Comparison of ENCODE assay signal across 1 cellular context in genomic region chr9:81549500-81550206, GRCh38.
TF ChIP-seq lines count a peak whose summit lies in the region.

No MANE protein-coding gene starts in this region.

TF ChIP-seq in HepG2, 621 proteins besides CTCF, POLR2A, EP300 and RAD21 (continued from another document and continues in another):
- TF ChIP-seq, protein P1, sequence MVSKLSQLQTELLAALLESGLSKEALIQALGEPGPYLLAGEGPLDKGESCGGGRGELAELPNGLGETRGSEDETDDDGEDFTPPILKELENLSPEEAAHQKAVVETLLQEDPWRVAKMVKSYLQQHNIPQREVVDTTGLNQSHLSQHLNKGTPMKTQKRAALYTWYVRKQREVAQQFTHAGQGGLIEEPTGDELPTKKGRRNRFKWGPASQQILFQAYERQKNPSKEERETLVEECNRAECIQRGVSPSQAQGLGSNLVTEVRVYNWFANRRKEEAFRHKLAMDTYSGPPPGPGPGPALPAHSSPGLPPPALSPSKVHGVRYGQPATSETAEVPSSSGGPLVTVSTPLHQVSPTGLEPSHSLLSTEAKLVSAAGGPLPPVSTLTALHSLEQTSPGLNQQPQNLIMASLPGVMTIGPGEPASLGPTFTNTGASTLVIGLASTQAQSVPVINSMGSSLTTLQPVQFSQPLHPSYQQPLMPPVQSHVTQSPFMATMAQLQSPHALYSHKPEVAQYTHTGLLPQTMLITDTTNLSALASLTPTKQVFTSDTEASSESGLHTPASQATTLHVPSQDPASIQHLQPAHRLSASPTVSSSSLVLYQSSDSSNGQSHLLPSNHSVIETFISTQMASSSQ (IDR thresholded peaks at IDR 0.05; ENCODE audit: low read depth), result peak; percentile 42; the same call in 1 of the 2 replicates
- TF ChIP-seq, protein P1 (CRISPR knock-in tag; IDR thresholded peaks at IDR 0.05; ENCODE audit: borderline replicate concordance), result peak; percentile 32; the same call in 1 of the 2 replicates
- peak; percentile 59; the same call in 1 of the 2 replicates for TF ChIP-seq POGZ (CRISPR knock-in tag; IDR thresholded peaks at IDR 0.05)
- TF ChIP-seq, protein P2, sequence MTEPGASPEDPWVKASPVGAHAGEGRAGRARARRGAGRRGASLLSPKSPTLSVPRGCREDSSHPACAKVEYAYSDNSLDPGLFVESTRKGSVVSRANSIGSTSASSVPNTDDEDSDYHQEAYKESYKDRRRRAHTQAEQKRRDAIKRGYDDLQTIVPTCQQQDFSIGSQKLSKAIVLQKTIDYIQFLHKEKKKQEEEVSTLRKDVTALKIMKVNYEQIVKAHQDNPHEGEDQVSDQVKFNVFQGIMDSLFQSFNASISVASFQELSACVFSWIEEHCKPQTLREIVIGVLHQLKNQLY (CRISPR knock-in tag; IDR thresholded peaks at IDR 0.05), result peak; percentile 56; the same call in 1 of the 2 replicates
- TF ChIP-seq, protein P3, sequence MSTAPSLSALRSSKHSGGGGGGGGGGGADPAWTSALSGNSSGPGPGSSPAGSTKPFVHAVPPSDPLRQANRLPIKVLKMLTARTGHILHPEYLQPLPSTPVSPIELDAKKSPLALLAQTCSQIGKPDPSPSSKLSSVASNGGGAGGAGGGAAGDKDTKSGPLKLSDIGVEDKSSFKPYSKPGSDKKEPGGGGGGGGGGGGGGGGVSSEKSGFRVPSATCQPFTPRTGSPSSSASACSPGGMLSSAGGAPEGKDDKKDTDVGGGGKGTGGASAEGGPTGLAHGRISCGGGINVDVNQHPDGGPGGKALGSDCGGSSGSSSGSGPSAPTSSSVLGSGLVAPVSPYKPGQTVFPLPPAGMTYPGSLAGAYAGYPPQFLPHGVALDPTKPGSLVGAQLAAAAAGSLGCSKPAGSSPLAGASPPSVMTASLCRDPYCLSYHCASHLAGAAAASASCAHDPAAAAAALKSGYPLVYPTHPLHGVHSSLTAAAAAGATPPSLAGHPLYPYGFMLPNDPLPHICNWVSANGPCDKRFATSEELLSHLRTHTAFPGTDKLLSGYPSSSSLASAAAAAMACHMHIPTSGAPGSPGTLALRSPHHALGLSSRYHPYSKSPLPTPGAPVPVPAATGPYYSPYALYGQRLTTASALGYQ (CRISPR knock-in tag; IDR thresholded peaks at IDR 0.05), result peak; percentile 81; the same call in 1 of the 2 replicates
- TF ChIP-seq ZMYM3 (CRISPR knock-in tag; IDR thresholded peaks at IDR 0.05), result peak; percentile 22; the same call in 1 of the 2 replicates
- TF ChIP-seq, protein P4, sequence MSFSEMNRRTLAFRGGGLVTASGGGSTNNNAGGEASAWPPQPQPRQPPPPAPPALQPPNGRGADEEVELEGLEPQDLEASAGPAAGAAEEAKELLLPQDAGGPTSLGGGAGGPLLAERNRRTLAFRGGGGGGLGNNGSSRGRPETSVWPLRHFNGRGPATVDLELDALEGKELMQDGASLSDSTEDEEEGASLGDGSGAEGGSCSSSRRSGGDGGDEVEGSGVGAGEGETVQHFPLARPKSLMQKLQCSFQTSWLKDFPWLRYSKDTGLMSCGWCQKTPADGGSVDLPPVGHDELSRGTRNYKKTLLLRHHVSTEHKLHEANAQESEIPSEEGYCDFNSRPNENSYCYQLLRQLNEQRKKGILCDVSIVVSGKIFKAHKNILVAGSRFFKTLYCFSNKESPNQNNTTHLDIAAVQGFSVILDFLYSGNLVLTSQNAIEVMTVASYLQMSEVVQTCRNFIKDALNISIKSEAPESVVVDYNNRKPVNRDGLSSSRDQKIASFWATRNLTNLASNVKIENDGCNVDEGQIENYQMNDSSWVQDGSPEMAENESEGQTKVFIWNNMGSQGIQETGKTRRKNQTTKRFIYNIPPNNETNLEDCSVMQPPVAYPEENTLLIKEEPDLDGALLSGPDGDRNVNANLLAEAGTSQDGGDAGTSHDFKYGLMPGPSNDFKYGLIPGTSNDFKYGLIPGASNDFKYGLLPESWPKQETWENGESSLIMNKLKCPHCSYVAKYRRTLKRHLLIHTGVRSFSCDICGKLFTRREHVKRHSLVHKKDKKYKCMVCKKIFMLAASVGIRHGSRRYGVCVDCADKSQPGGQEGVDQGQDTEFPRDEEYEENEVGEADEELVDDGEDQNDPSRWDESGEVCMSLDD (CRISPR knock-in tag; IDR thresholded peaks at IDR 0.05; ENCODE audit: borderline replicate concordance), result no peak
- no peak for TF ChIP-seq FOXM1 (CRISPR knock-in tag; IDR thresholded peaks at IDR 0.05)
- TF ChIP-seq ETV5 (CRISPR knock-in tag; IDR thresholded peaks at IDR 0.05; ENCODE audit: borderline replicate concordance), result peak; percentile 81; the same call in 1 of the 2 replicates
- TF ChIP-seq CREB1 (IDR thresholded peaks at IDR 0.05), result no peak
- TF ChIP-seq CREB1 (CRISPR knock-in tag; IDR thresholded peaks at IDR 0.05), result peak; percentile 37; the same call in 1 of the 2 replicates
- TF ChIP-seq, protein P5, sequence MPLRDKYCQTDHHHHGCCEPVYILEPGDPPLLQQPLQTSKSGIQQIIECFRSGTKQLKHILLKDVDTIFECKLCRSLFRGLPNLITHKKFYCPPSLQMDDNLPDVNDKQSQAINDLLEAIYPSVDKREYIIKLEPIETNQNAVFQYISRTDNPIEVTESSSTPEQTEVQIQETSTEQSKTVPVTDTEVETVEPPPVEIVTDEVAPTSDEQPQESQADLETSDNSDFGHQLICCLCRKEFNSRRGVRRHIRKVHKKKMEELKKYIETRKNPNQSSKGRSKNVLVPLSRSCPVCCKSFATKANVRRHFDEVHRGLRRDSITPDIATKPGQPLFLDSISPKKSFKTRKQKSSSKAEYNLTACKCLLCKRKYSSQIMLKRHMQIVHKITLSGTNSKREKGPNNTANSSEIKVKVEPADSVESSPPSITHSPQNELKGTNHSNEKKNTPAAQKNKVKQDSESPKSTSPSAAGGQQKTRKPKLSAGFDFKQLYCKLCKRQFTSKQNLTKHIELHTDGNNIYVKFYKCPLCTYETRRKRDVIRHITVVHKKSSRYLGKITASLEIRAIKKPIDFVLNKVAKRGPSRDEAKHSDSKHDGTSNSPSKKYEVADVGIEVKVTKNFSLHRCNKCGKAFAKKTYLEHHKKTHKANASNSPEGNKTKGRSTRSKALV (CRISPR knock-in tag; IDR thresholded peaks at IDR 0.05), result 0 out of 2 replicates have a peak, but pooled peaks have one; percentile 45
- peak; percentile 52; the same call in 1 of the 2 replicates for TF ChIP-seq ZNF710 (CRISPR knock-in tag; IDR thresholded peaks at IDR 0.05; ENCODE audit: borderline replicate concordance)
- 0 out of 2 replicates have a peak, but pooled peaks have one; percentile 41 for TF ChIP-seq ZNF709 (CRISPR knock-in tag; IDR thresholded peaks at IDR 0.05)
- TF ChIP-seq PITX1 (CRISPR knock-in tag; IDR thresholded peaks at IDR 0.05), result peak; percentile 97
- TF ChIP-seq ZNF180 (CRISPR knock-in tag; IDR thresholded peaks at IDR 0.05; ENCODE audit: borderline replicate concordance, low read depth), result no peak
- no peak for TF ChIP-seq ZNF782 (CRISPR knock-in tag; IDR thresholded peaks at IDR 0.05; ENCODE audit: borderline replicate concordance)
- TF ChIP-seq ZNF614 (CRISPR knock-in tag; IDR thresholded peaks at IDR 0.05; ENCODE audit: borderline replicate concordance), result peak; percentile 35; the same call in 1 of the 2 replicates
- 0 out of 2 replicates have a peak, but pooled peaks have one; percentile 13 for TF ChIP-seq ERF (CRISPR knock-in tag; IDR thresholded peaks at IDR 0.05)
- no peak for TF ChIP-seq E2F2 (CRISPR knock-in tag; IDR thresholded peaks at IDR 0.05; ENCODE audit: borderline replicate concordance)
- TF ChIP-seq, protein P6, sequence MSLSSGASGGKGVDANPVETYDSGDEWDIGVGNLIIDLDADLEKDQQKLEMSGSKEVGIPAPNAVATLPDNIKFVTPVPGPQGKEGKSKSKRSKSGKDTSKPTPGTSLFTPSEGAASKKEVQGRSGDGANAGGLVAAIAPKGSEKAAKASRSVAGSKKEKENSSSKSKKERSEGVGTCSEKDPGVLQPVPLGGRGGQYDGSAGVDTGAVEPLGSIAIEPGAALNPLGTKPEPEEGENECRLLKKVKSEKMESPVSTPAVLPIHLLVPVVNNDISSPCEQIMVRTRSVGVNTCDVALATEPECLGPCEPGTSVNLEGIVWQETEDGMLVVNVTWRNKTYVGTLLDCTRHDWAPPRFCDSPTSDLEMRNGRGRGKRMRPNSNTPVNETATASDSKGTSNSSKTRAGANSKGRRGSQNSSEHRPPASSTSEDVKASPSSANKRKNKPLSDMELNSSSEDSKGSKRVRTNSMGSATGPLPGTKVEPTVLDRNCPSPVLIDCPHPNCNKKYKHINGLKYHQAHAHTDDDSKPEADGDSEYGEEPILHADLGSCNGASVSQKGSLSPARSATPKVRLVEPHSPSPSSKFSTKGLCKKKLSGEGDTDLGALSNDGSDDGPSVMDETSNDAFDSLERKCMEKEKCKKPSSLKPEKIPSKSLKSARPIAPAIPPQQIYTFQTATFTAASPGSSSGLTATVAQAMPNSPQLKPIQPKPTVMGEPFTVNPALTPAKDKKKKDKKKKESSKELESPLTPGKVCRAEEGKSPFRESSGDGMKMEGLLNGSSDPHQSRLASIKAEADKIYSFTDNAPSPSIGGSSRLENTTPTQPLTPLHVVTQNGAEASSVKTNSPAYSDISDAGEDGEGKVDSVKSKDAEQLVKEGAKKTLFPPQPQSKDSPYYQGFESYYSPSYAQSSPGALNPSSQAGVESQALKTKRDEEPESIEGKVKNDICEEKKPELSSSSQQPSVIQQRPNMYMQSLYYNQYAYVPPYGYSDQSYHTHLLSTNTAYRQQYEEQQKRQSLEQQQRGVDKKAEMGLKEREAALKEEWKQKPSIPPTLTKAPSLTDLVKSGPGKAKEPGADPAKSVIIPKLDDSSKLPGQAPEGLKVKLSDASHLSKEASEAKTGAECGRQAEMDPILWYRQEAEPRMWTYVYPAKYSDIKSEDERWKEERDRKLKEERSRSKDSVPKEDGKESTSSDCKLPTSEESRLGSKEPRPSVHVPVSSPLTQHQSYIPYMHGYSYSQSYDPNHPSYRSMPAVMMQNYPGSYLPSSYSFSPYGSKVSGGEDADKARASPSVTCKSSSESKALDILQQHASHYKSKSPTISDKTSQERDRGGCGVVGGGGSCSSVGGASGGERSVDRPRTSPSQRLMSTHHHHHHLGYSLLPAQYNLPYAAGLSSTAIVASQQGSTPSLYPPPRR (CRISPR knock-in tag; IDR thresholded peaks at IDR 0.05; ENCODE audit: borderline replicate concordance), result peak; percentile 83; the same call in 1 of the 2 replicates
- TF ChIP-seq ZBTB20 (CRISPR knock-in tag; IDR thresholded peaks at IDR 0.05; ENCODE audit: borderline replicate concordance, low read depth), result peak; percentile 27; the same call in 1 of the 2 replicates
- TF ChIP-seq ZMYM2 (CRISPR knock-in tag; IDR thresholded peaks at IDR 0.05), result peak; percentile 40; the same call in 1 of the 2 replicates
- peak; percentile 96 for TF ChIP-seq MEIS2 (CRISPR knock-in tag; IDR thresholded peaks at IDR 0.05)
- TF ChIP-seq ZKSCAN8 (CRISPR knock-in tag; IDR thresholded peaks at IDR 0.05; ENCODE audit: borderline replicate concordance), result peak; percentile 23; the same call in 1 of the 2 replicates
- TF ChIP-seq TAF1 (CRISPR knock-in tag; IDR thresholded peaks at IDR 0.05), result no peak
- TF ChIP-seq ZNF7 (CRISPR knock-in tag; IDR thresholded peaks at IDR 0.05), result no peak
- no peak for TF ChIP-seq ZNF296 (CRISPR knock-in tag; conservative IDR thresholded peaks at IDR 0.05)
- TF ChIP-seq ZSCAN22 (CRISPR knock-in tag; IDR thresholded peaks at IDR 0.05), result no peak
- no peak for TF ChIP-seq MTA1 (CRISPR knock-in tag; IDR thresholded peaks at IDR 0.05; ENCODE audit: borderline replicate concordance)
- TF ChIP-seq, protein P7, sequence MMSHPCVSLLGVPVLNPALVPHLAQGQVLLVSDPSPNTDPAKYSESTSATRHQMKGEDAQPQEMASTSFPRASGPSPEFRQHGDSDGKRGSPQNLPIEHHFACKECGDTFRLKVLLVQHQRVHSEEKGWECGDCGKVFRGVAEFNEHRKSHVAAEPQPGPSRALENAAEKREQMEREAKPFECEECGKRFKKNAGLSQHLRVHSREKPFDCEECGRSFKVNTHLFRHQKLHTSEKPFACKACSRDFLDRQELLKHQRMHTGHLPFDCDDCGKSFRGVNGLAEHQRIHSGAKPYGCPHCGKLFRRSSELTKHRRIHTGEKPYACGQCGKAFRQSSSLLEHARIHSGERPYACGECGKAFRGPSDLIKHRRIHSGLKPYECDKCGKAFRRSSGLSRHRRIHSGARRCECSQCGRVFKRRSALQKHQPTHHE (CRISPR knock-in tag; IDR thresholded peaks at IDR 0.05; ENCODE audit: borderline replicate concordance), result no peak
